ENCODE assay signal across 1 cellular context in the genomic region with DNA sequence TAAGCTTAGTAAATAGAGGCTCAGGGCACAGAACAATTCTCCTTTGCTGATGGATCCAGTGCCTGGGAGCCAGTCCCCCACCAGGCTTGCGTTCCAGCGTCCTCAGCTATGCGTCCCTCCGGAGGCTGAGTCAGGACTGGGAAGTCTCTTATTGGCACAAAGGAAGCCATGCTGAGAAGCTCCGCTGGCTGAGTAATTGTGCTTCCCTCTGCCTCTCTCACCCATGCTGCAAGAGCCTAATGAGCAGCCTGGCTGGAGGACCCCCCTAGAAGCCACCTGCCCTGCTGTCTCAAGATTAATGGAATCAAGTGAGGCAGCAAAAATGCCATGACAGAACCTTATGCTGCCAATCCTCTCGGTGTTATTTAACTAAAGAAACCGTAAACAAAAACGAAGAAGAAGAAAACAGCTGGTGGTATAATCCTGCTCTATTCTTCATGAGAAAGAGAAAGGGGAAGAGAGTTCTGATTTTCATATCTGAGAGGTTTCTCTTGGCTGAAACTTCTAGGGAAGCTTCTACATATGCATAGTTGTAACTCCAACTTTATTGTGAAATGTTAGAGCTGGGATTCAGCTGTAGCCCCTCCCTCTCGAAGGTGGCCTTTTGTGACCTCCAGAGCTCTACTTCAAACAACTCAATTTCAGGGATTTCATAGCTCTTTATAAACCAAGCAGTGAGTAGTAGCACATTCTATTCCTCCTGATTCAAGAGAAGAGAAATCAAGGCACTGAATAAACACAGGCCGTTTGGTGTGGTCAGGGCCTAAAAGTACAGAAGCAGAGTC.
TF ChIP-seq lines count a peak whose summit lies in the region.

No MANE protein-coding gene starts in this region.

TF ChIP-seq in GM23338, 12 proteins besides CTCF, POLR2A, EP300 and RAD21:
- no peak for TF ChIP-seq STAT1 (IDR thresholded peaks at IDR 0.05; ENCODE audit: unreplicated experiment)
- no peak for TF ChIP-seq NANOG (IDR thresholded peaks at IDR 0.05; ENCODE audit: borderline replicate concordance)
- TF ChIP-seq EZH2 (IDR thresholded peaks at IDR 0.05; ENCODE audit: low read depth, unreplicated experiment): no peak
- TF ChIP-seq, protein P1, sequence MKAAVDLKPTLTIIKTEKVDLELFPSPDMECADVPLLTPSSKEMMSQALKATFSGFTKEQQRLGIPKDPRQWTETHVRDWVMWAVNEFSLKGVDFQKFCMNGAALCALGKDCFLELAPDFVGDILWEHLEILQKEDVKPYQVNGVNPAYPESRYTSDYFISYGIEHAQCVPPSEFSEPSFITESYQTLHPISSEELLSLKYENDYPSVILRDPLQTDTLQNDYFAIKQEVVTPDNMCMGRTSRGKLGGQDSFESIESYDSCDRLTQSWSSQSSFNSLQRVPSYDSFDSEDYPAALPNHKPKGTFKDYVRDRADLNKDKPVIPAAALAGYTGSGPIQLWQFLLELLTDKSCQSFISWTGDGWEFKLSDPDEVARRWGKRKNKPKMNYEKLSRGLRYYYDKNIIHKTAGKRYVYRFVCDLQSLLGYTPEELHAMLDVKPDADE (IDR thresholded peaks at IDR 0.05): no peak
- TF ChIP-seq, protein P2, sequence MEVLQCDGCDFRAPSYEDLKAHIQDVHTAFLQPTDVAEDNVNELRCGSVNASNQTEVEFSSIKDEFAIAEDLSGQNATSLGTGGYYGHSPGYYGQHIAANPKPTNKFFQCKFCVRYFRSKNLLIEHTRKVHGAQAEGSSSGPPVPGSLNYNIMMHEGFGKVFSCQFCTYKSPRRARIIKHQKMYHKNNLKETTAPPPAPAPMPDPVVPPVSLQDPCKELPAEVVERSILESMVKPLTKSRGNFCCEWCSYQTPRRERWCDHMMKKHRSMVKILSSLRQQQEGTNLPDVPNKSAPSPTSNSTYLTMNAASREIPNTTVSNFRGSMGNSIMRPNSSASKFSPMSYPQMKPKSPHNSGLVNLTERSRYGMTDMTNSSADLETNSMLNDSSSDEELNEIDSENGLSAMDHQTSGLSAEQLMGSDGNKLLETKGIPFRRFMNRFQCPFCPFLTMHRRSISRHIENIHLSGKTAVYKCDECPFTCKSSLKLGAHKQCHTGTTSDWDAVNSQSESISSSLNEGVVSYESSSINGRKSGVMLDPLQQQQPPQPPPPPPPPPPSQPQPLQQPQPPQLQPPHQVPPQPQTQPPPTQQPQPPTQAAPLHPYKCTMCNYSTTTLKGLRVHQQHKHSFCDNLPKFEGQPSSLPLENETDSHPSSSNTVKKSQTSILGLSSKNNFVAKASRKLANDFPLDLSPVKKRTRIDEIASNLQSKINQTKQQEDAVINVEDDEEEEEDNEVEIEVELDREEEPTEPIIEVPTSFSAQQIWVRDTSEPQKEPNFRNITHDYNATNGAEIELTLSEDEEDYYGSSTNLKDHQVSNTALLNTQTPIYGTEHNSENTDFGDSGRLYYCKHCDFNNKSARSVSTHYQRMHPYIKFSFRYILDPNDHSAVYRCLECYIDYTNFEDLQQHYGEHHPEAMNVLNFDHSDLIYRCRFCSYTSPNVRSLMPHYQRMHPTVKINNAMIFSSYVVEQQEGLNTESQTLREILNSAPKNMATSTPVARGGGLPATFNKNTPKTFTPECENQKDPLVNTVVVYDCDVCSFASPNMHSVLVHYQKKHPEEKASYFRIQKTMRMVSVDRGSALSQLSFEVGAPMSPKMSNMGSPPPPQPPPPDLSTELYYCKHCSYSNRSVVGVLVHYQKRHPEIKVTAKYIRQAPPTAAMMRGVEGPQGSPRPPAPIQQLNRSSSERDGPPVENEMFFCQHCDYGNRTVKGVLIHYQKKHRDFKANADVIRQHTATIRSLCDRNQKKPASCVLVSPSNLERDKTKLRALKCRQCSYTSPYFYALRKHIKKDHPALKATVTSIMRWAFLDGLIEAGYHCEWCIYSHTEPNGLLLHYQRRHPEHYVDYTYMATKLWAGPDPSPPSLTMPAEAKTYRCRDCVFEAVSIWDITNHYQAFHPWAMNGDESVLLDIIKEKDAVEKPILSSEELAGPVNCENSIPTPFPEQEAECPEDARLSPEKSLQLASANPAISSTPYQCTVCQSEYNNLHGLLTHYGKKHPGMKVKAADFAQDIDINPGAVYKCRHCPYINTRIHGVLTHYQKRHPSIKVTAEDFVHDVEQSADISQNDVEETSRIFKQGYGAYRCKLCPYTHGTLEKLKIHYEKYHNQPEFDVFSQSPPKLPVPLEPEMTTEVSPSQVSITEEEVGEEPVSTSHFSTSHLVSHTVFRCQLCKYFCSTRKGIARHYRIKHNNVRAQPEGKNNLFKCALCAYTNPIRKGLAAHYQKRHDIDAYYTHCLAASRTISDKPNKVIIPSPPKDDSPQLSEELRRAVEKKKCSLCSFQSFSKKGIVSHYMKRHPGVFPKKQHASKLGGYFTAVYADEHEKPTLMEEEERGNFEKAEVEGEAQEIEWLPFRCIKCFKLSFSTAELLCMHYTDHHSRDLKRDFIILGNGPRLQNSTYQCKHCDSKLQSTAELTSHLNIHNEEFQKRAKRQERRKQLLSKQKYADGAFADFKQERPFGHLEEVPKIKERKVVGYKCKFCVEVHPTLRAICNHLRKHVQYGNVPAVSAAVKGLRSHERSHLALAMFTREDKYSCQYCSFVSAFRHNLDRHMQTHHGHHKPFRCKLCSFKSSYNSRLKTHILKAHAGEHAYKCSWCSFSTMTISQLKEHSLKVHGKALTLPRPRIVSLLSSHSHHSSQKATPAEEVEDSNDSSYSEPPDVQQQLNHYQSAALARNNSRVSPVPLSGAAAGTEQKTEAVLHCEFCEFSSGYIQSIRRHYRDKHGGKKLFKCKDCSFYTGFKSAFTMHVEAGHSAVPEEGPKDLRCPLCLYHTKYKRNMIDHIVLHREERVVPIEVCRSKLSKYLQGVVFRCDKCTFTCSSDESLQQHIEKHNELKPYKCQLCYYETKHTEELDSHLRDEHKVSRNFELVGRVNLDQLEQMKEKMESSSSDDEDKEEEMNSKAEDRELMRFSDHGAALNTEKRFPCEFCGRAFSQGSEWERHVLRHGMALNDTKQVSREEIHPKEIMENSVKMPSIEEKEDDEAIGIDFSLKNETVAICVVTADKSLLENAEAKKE (CRISPR knock-in tag; IDR thresholded peaks at IDR 0.05): no peak
- no peak for TF ChIP-seq JUNB (IDR thresholded peaks at IDR 0.05; ENCODE audit: unreplicated experiment)
- TF ChIP-seq, protein P3, sequence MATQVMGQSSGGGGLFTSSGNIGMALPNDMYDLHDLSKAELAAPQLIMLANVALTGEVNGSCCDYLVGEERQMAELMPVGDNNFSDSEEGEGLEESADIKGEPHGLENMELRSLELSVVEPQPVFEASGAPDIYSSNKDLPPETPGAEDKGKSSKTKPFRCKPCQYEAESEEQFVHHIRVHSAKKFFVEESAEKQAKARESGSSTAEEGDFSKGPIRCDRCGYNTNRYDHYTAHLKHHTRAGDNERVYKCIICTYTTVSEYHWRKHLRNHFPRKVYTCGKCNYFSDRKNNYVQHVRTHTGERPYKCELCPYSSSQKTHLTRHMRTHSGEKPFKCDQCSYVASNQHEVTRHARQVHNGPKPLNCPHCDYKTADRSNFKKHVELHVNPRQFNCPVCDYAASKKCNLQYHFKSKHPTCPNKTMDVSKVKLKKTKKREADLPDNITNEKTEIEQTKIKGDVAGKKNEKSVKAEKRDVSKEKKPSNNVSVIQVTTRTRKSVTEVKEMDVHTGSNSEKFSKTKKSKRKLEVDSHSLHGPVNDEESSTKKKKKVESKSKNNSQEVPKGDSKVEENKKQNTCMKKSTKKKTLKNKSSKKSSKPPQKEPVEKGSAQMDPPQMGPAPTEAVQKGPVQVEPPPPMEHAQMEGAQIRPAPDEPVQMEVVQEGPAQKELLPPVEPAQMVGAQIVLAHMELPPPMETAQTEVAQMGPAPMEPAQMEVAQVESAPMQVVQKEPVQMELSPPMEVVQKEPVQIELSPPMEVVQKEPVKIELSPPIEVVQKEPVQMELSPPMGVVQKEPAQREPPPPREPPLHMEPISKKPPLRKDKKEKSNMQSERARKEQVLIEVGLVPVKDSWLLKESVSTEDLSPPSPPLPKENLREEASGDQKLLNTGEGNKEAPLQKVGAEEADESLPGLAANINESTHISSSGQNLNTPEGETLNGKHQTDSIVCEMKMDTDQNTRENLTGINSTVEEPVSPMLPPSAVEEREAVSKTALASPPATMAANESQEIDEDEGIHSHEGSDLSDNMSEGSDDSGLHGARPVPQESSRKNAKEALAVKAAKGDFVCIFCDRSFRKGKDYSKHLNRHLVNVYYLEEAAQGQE (IDR thresholded peaks at IDR 0.05; ENCODE audit: unreplicated experiment): no peak
- no peak for TF ChIP-seq EZH2phosphoT487 (IDR thresholded peaks at IDR 0.05; ENCODE audit: unreplicated experiment)
- TF ChIP-seq ZNF114 (CRISPR knock-in tag; IDR thresholded peaks at IDR 0.05): no peak
- no peak for TF ChIP-seq CREB1 (CRISPR knock-in tag; IDR thresholded peaks at IDR 0.05; ENCODE audit: low read depth)
- TF ChIP-seq ZNF331 (CRISPR knock-in tag; IDR thresholded peaks at IDR 0.05; ENCODE audit: low read depth): no peak
- TF ChIP-seq POLR2AphosphoS5 (IDR thresholded peaks at IDR 0.05; ENCODE audit: low read depth): no peak
TF ChIP-seq in GM23338: peak in this region for 0.
